In the genomic region with DNA sequence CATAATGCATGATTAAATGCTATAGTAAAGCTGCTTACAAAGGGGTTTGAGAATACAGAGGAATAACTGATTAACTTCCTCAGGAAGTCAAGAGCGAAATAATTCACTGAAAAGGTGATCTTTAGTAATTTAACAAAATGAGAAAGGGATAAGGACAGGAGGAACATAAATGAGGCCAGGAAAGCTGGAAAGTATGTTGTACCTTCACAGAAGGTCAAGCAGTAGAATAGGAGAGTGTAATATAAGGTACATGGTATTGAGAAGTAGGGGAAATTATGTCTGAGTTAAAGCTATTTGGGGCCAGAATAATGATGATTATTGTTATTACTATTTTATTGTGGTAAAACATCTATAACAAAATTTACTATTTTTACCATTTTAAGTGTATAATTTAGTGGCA, we compare ENCODE assay signal across 10 cellular contexts.
"Had no signal": no experiment of that assay in that cellular context is flagged by ENCODE, and none has a peak within 500 bp of the region (broad histone marks: within the 10 kb centered on the region; RNA-seq: fewer than 3 reads in every experiment).

No MANE protein-coding gene starts in this region.

- H3K27ac Mint-ChIP-seq: activated naive CD4-positive, alpha-beta T cell treated with anti-CD3 and anti-CD28 coated beads, Interleukin-2, amount 10 ng/mL, durations not matched to agents 7 days and 5 days; endodermal cell had no signal

- H3K4me1 ChIP-seq: parathyroid adenoma had no signal

- DNase-seq: activated naive CD4-positive, alpha-beta T cell treated with anti-CD3 and anti-CD28 coated beads, Interleukin-2, amount 10 ng/mL, durations not matched to agents 7 days and 5 days; cerebellar nuclear complex; endodermal cell; erythroblast; hippocampal formation; kidney glomerular epithelial cell; retina; T1000; trophoblast cell had no signal

- H2AFZ ChIP-seq: parathyroid adenoma had no signal

- H3K27ac ChIP-seq: parathyroid adenoma had no signal

- H3K9me3 Mint-ChIP-seq: activated naive CD4-positive, alpha-beta T cell treated with anti-CD3 and anti-CD28 coated beads, Interleukin-2, amount 10 ng/mL, durations not matched to agents 7 days and 5 days; endodermal cell had no signal

- H3K4me3 Mint-ChIP-seq: activated naive CD4-positive, alpha-beta T cell treated with anti-CD3 and anti-CD28 coated beads, Interleukin-2, amount 10 ng/mL, durations not matched to agents 7 days and 5 days; endodermal cell had no signal

- H3K9ac ChIP-seq: parathyroid adenoma had no signal

- H3K27me3 Mint-ChIP-seq: activated naive CD4-positive, alpha-beta T cell treated with anti-CD3 and anti-CD28 coated beads, Interleukin-2, amount 10 ng/mL, durations not matched to agents 7 days and 5 days had no signal
